In the genomic region with DNA sequence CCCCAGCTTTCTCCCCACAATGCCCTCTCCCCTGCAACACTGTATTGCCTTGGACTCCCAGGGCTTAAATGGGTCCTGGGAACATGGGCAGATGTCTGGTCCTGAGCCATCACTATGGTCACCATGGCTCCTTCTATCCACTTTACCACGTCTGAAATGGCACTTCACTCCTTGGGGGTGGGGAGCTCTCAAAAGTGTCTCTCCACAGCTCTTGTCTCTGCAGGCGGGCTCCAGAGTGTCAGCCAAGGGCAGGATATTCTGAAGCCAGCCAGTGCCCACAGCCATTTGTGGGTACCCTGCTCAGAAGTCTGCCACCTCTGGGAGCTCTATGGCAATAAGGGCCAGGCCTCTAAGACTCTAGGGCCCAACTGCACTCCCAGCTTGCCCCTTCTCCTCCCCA, we compare ENCODE assay signal across 24 cellular contexts.
A peak's percentile ranks its signal among the peaks of the same experiment; 100 is the strongest.
DNase-seq lines count a peak whose midpoint lies in the region; ATAC-seq and TF ChIP-seq lines count a peak whose summit lies in the region.
"Had no signal": no experiment of that assay in that cellular context is flagged by ENCODE, and none has a peak within 500 bp of the region (broad histone marks: within the 10 kb centered on the region; RNA-seq: fewer than 3 reads in every experiment).

No MANE protein-coding gene starts in this region.

- CTCF ChIA-PET in HEK293 (lab: Yijun Ruan, JAX) = interaction anchor here (0.5 to 2.1 kb wide), 9 partner anchors 15 to 1655 kb away, joined by 3 to 8 read pairs (median 3); no protein-coding TSS in a partner anchor

- no peak for ATAC-seq in HG02642 (IDR thresholded peaks at IDR 0.05; ENCODE audit: poor library complexity, unreplicated experiment)
- ATAC-seq: activated CD8-positive, alpha-beta T cell treated with anti-CD3 and anti-CD28 coated beads, Interleukin-2, amount 10 ng/mL, durations not matched to agents 7 days and 5 days; natural killer cell; stimulated activated effector memory CD8-positive, alpha-beta T cell treated with anti-CD3 and anti-CD28 coated beads, Interleukin-12 subunit alpha, Interleukin-12 subunit beta, amount 100 ng/mL, for 72 hours had no signal

- no peak overlapping the region for H3K27ac Mint-ChIP-seq in neural progenitor cell
- no peak overlapping the region for H3K27ac Mint-ChIP-seq in endothelial cell (ENCODE audit: unreplicated experiment)
- H3K27ac Mint-ChIP-seq: activated CD8-positive, alpha-beta T cell treated with anti-CD3 and anti-CD28 coated beads, Interleukin-2, amount 10 ng/mL, durations not matched to agents 7 days and 5 days; activated naive CD4-positive, alpha-beta T cell treated with anti-CD3 and anti-CD28 coated beads, Interleukin-2, amount 10 ng/mL, durations not matched to agents 7 days and 5 days; CD4-positive, CD25-positive, alpha-beta regulatory T cell; stimulated activated effector memory CD8-positive, alpha-beta T cell treated with anti-CD3 and anti-CD28 coated beads, Interleukin-12 subunit alpha, Interleukin-12 subunit beta, amount 100 ng/mL, for 72 hours had no signal

- H3K27me3 Mint-ChIP-seq in neural progenitor cell (ENCODE audit: insufficient read depth, low read depth) (peaks cover 2% of the 10 kb centered on the region), endothelial cell (ENCODE audit: unreplicated experiment) (peaks cover 2% of the 10 kb centered on the region)
- H3K27me3 Mint-ChIP-seq: CD4-positive, CD25-positive, alpha-beta regulatory T cell had no signal

- H3K9me3 Mint-ChIP-seq in neural progenitor cell = peaks cover 2% of the 10 kb centered on the region
- H3K9me3 Mint-ChIP-seq in endothelial cell (ENCODE audit: unreplicated experiment) = no peaks in the 10 kb centered on the region
- H3K9me3 Mint-ChIP-seq: activated naive CD4-positive, alpha-beta T cell treated with anti-CD3 and anti-CD28 coated beads, Interleukin-2, amount 10 ng/mL, durations not matched to agents 7 days and 5 days; natural killer cell; stimulated activated effector memory CD8-positive, alpha-beta T cell treated with anti-CD3 and anti-CD28 coated beads, Interleukin-12 subunit alpha, Interleukin-12 subunit beta, amount 100 ng/mL, for 72 hours had no signal

- DNase-seq in NCI-H2227 (lab: John Stamatoyannopoulos, UW; ENCODE audit: unreplicated experiment) (peak; percentile 12), NCI-H2227 treated with DMSO at 0.1 percent for 48 hours (lab: John Stamatoyannopoulos, UW) (no peak), NCI-H524 treated with DMSO at 0.1 percent for 48 hours (lab: John Stamatoyannopoulos, UW) (peak; percentile 50), neural progenitor cell (ENCODE audit: low spot score) (no peak), endothelial cell (ENCODE audit: low spot score) (no peak), hypothalamus (lab: John Stamatoyannopoulos, UW) (no peak)
- DNase-seq: activated CD4-positive, alpha-beta T cell treated with anti-CD3 and anti-CD28 coated beads for 1 hour; activated CD8-positive, alpha-beta T cell treated with anti-CD3 and anti-CD28 coated beads, Interleukin-2, amount 10 ng/mL, durations not matched to agents 7 days and 5 days; activated naive CD4-positive, alpha-beta T cell treated with anti-CD3 and anti-CD28 coated beads, Interleukin-2, amount 10 ng/mL, durations not matched to agents 7 days and 5 days; AML-193; brain microvascular endothelial cell; Calu3; CD4-positive, CD25-positive, alpha-beta regulatory T cell; foreskin melanocyte; Karpas-422; lower lobe of right lung; natural killer cell; NCI-H1930; NCI-H510A; SHP77; trophoblast cell had no signal

- H3K4me3 ChIP-seq in HEK293 (ENCODE audit: low read depth, low read length) (no peak overlapping the region), neural progenitor cell (no peak overlapping the region)
- H3K4me3 ChIP-seq: lower lobe of right lung had no signal

- no peak overlapping the region for H3K9ac ChIP-seq in neural progenitor cell

- H3K4me1 Mint-ChIP-seq in neural progenitor cell = peaks cover 11% of the 10 kb centered on the region
- H3K4me1 Mint-ChIP-seq in endothelial cell (ENCODE audit: unreplicated experiment) = no peaks in the 10 kb centered on the region
- H3K4me1 Mint-ChIP-seq: activated naive CD4-positive, alpha-beta T cell treated with anti-CD3 and anti-CD28 coated beads, Interleukin-2, amount 10 ng/mL, durations not matched to agents 7 days and 5 days; CD4-positive, CD25-positive, alpha-beta regulatory T cell; stimulated activated effector memory CD8-positive, alpha-beta T cell treated with anti-CD3 and anti-CD28 coated beads, Interleukin-12 subunit alpha, Interleukin-12 subunit beta, amount 100 ng/mL, for 72 hours had no signal

- H3K27me3 ChIP-seq in neural progenitor cell = no peaks in the 10 kb centered on the region
- H3K27me3 ChIP-seq: brain microvascular endothelial cell had no signal

- no peaks in the 10 kb centered on the region for H3K36me3 ChIP-seq in HEK293 (ENCODE audit: control insufficient read depth in 2 of 2, insufficient read depth in 1 of 2, low read length in 2 of 2)
- no peaks in the 10 kb centered on the region for H3K36me3 ChIP-seq in neural progenitor cell
- H3K36me3 ChIP-seq: brain microvascular endothelial cell, lower lobe of right lung had no signal

- no peaks in the 10 kb centered on the region for H3K79me2 ChIP-seq in neural progenitor cell (ENCODE audit: low read depth)

- POLR2A ChIA-PET in HEK293 (lab: Yijun Ruan, JAX) = no interaction called here

- peaks cover 12% of the 10 kb centered on the region for H4K20me1 ChIP-seq in neural progenitor cell (ENCODE audit: low read depth)

- H3K27ac ChIP-seq in HEK293 (ENCODE audit: extremely low read depth, low read depth, low read length) (no peak overlapping the region), neural progenitor cell (no peak overlapping the region)
- H3K27ac ChIP-seq: brain microvascular endothelial cell, lower lobe of right lung had no signal

- no peak overlapping the region for H2AFZ ChIP-seq in neural progenitor cell (replicated peaks)

- H3K4me3 Mint-ChIP-seq in neural progenitor cell (no peak overlapping the region), endothelial cell (ENCODE audit: unreplicated experiment) (no peak overlapping the region)
- H3K4me3 Mint-ChIP-seq: activated CD8-positive, alpha-beta T cell treated with anti-CD3 and anti-CD28 coated beads, Interleukin-2, amount 10 ng/mL, durations not matched to agents 7 days and 5 days; activated naive CD4-positive, alpha-beta T cell treated with anti-CD3 and anti-CD28 coated beads, Interleukin-2, amount 10 ng/mL, durations not matched to agents 7 days and 5 days; CD4-positive, CD25-positive, alpha-beta regulatory T cell; natural killer cell; stimulated activated effector memory CD8-positive, alpha-beta T cell treated with anti-CD3 and anti-CD28 coated beads, Interleukin-12 subunit alpha, Interleukin-12 subunit beta, amount 100 ng/mL, for 72 hours had no signal

- H3K9me3 ChIP-seq in HEK293 (ENCODE audit: control insufficient read depth, insufficient read depth, low read depth, low read length) (no peaks in the 10 kb centered on the region), neural progenitor cell (ENCODE audit: low read depth) (no peaks in the 10 kb centered on the region)
- H3K9me3 ChIP-seq: lower lobe of right lung had no signal

- peak overlapping the region; percentile 27 for H3K4me2 ChIP-seq in neural progenitor cell

- H3K36me3 Mint-ChIP-seq in neural progenitor cell (no peaks in the 10 kb centered on the region), endothelial cell (ENCODE audit: low read depth, unreplicated experiment) (no peaks in the 10 kb centered on the region)
- H3K36me3 Mint-ChIP-seq: activated naive CD4-positive, alpha-beta T cell treated with anti-CD3 and anti-CD28 coated beads, Interleukin-2, amount 10 ng/mL, durations not matched to agents 7 days and 5 days; CD4-positive, CD25-positive, alpha-beta regulatory T cell; natural killer cell; stimulated activated effector memory CD8-positive, alpha-beta T cell treated with anti-CD3 and anti-CD28 coated beads, Interleukin-12 subunit alpha, Interleukin-12 subunit beta, amount 100 ng/mL, for 72 hours had no signal

- no peak for TF ChIP-seq CTCF in HEK293 (tag by site-specific recombination; IDR thresholded peaks at IDR 0.05)
- no peak for TF ChIP-seq CTCF in neural progenitor cell (IDR thresholded peaks at IDR 0.05)
- TF ChIP-seq CTCF in endothelial cell (IDR thresholded peaks at IDR 0.05; ENCODE audit: unreplicated experiment) = no peak

- H3K4me1 ChIP-seq in HEK293 (ENCODE audit: control insufficient read depth, insufficient read depth, low read length) (no peaks in the 10 kb centered on the region), neural progenitor cell (peaks cover 15% of the 10 kb centered on the region)
- H3K4me1 ChIP-seq: lower lobe of right lung had no signal

- no peaks in the 10 kb centered on the region for H3F3A ChIP-seq in neural progenitor cell (ENCODE audit: low read depth)

TF ChIP-seq in HEK293, 187 proteins besides CTCF, POLR2A, EP300 and RAD21:
- TF ChIP-seq ZNF391 (tag by site-specific recombination; IDR thresholded peaks at IDR 0.05; ENCODE audit: borderline replicate concordance, low read depth) (no peak), GLIS1 (tag by site-specific recombination; IDR thresholded peaks at IDR 0.05) (peak; percentile 62)

Comparison
In these comparisons a context has a peak if more than half of its experiments do, and no peak if none do; other contexts are left out.
1. DNase-seq: peak in NCI-H2227 (single experiment) and NCI-H524 treated with DMSO at 0.1 percent for 48 hours (single experiment); none in NCI-H2227 treated with DMSO at 0.1 percent for 48 hours (single experiment), neural progenitor cell (single experiment), endothelial cell (single experiment) and hypothalamus (0 of 51).